In genomic region chr10:930415-931325, GRCh38 we compare ENCODE assay signal across 8 cellular contexts. TPM values are rescaled to one million over a fixed set of nuclear protein-coding genes. Genes with fewer than 3 reads are reported as not detected.
DNase-seq lines count a peak whose midpoint lies in the region; ATAC-seq, FAIRE-seq and TF ChIP-seq lines count a peak whose summit lies in the region.

No MANE protein-coding gene starts in this region.

- peaks cover 48 to 49% of the 10 kb centered on the region in 2 experiments for H3K4me1 ChIP-seq in neutrophil (ENCODE audit: control insufficient read depth in 1 of 2, insufficient read depth in 1 of 2, low read depth in 1 of 2, low read length in 1 of 2)

- no peaks in the 10 kb centered on the region for H3K27me3 ChIP-seq in neutrophil

- TF ChIP-seq CTCF in neutrophil (IDR thresholded peaks at IDR 0.05): no peak

- FAIRE-seq in frontal cortex (lab: Jason Lieb, UNC): no peak

- DNase-seq in ACHN: peak; percentile 64
- DNase-seq in NCI-H460 (ENCODE audit: extremely low read depth, low read depth): peak; percentile 12
- peak; percentile 4 for DNase-seq in activated T-helper 9 cell treated with anti-CD3 and anti-CD28 coated beads, Interleukin-2, amount 50 U/mL, for 16 hours (ENCODE audit: low read depth)
- DNase-seq in frontal cortex (ENCODE audit: low spot score in 2 of 2): peak; percentile 22 to 30
- no peak for DNase-seq in inferior parietal cortex (ENCODE audit: extremely low spot score)

- H3K36me3 ChIP-seq in neutrophil: no peaks in the 10 kb centered on the region

- H3K4me3 ChIP-seq in neutrophil (ENCODE audit: low read depth in 1 of 2, low read length in 1 of 2): peak overlapping the region; percentile 73 to 84

- H3K9me3 ChIP-seq in neutrophil: no peaks in the 10 kb centered on the region

- in situ Hi-C loops in ACHN (cut with HindIII; ENCODE audit: low pct_ligation_motif_present, low pct_unique_long_range_greater_than_20kb, low sequenced_read_pairs): no loop called here

- ATAC-seq in GM18868 (IDR thresholded peaks at IDR 0.05; ENCODE audit: unreplicated experiment): peak; percentile 3
- no peak for ATAC-seq in activated CD4-positive, CD25-positive, alpha-beta regulatory T cell treated with anti-CD3 and anti-CD28 coated beads, Interleukin-2, amount 50 U/mL, for 24 hours

- peak overlapping the region; percentile 97 for H3K27ac ChIP-seq in neutrophil

RNA-seq across cellular contexts. Expression of gene LARP4B, which starts 0.8 kb away (rescaled TPM):
- total RNA-seq in NCI-H460 (2014; rRNA removed; shearing (Covaris generic)): 28.1 and 31.1 TPM in 2 replicates
- polyA plus RNA-seq in NCI-H460 (2014; cell fraction: nucleus; rRNA removed): 17.5 and 23.3 TPM in 2 replicates
- total RNA-seq in frontal cortex: 29.3 TPM

RNA-seq across cellular contexts. Expression of gene GTPBP4, which starts 57.6 kb away (rescaled TPM):
- total RNA-seq in NCI-H460 (2014; rRNA removed; shearing (Covaris generic)): 71.4 and 99.0 TPM in 2 replicates
- polyA plus RNA-seq in NCI-H460 (2014; cell fraction: nucleus; rRNA removed): 44.5 and 65.0 TPM in 2 replicates
- 21.6 TPM for total RNA-seq in frontal cortex
